In genomic region chr14:59679872-59680271, GRCh38 we compare ENCODE assay signal across 13 cellular contexts.
DNase-seq lines count a peak whose midpoint lies in the region; ATAC-seq and TF ChIP-seq lines count a peak whose summit lies in the region.
"Had no signal": no experiment of that assay in that cellular context is flagged by ENCODE, and none has a peak within 500 bp of the region (broad histone marks: within the 10 kb centered on the region; RNA-seq: fewer than 3 reads in every experiment).

No MANE protein-coding gene starts in this region.

- H3K9ac ChIP-seq in mammary epithelial cell (ENCODE audit: insufficient read depth, low read length), result no peak overlapping the region

- no peaks in the 10 kb centered on the region for H3K79me2 ChIP-seq in mammary epithelial cell (ENCODE audit: insufficient read depth, low read length)

- H3K27ac ChIP-seq in mammary epithelial cell (ENCODE audit: insufficient read depth, low read depth, low read length), result no peak overlapping the region
- no peak overlapping the region for H3K27ac ChIP-seq in heart right ventricle

- H3K9me3 ChIP-seq in mammary epithelial cell (replicated peaks; ENCODE audit: insufficient read depth, low read length), result no peaks in the 10 kb centered on the region
- no peaks in the 10 kb centered on the region for H3K9me3 ChIP-seq in heart right ventricle

- CTCF ChIA-PET in mammary epithelial cell (lab: Charles Lee; ENCODE audit: low non-redundant PET), result no interaction called here

- no TSS peak for BruUV-seq in mammary epithelial cell (replicated peaks; lab: Mats Ljungman, UMichigan)

- no peak for ATAC-seq in heart right ventricle
- ATAC-seq: activated CD8-positive, alpha-beta memory T cell treated with anti-CD3 and anti-CD28 coated beads, Interleukin-2, amount 10 ng/mL, durations not matched to agents 7 days and 5 days; Right ventricle myocardium inferior had no signal

- H3K4me1 ChIP-seq in mammary epithelial cell (ENCODE audit: insufficient read depth, low read length), result no peaks in the 10 kb centered on the region
- no peaks in the 10 kb centered on the region for H3K4me1 ChIP-seq in heart right ventricle

- H3K27me3 ChIP-seq in mammary epithelial cell (ENCODE audit: insufficient read depth, low read length) (no peaks in the 10 kb centered on the region), heart right ventricle (no peaks in the 10 kb centered on the region)

- no peak overlapping the region for H3K4me2 ChIP-seq in mammary epithelial cell (ENCODE audit: insufficient read depth, low read depth, low read length)

- no peaks in the 10 kb centered on the region for H3K36me3 ChIP-seq in mammary epithelial cell (ENCODE audit: insufficient read depth, low read length)
- H3K36me3 ChIP-seq in heart right ventricle, result no peaks in the 10 kb centered on the region

- in situ Hi-C loops in mammary epithelial cell (cut with MboI; ENCODE audit: low sequenced_read_pairs in 2 of 2), result no loop called here

- no peak overlapping the region for H3K4me3 ChIP-seq in mammary epithelial cell (replicated peaks in 1 of 3; ENCODE audit: insufficient read depth in 1 of 3, low read depth in 2 of 3, low read length in 3 of 3)
- H3K4me3 ChIP-seq in heart right ventricle, result no peak overlapping the region

- dilution Hi-C loops in mammary epithelial cell (cut with HindIII; ENCODE audit: low sequenced_read_pairs), result no loop called here

- no peak overlapping the region for H2AFZ ChIP-seq in mammary epithelial cell (ENCODE audit: low read depth, low read length)

- TF ChIP-seq CTCF in mammary epithelial cell (conservative IDR thresholded peaks at IDR 0.05 in 1 of 2, IDR thresholded peaks at IDR 0.05 in 1 of 2; ENCODE audit: extremely low read depth in 1 of 2, insufficient read depth in 1 of 2, low read depth in 1 of 2, low read length in 2 of 2) (no peak), heart right ventricle (IDR thresholded peaks at IDR 0.05) (no peak)

- H4K20me1 ChIP-seq in mammary epithelial cell (ENCODE audit: insufficient read depth, low read length), result no peaks in the 10 kb centered on the region

- intact Hi-C loops in posterior vena cava (cut with DNase I) (no loop called here), mammary epithelial cell (cut with micrococcal nuclease) (no loop called here), heart right ventricle (cut with DNase I) (no loop called here)

- DNase-seq in COR-L47 (lab: John Stamatoyannopoulos, UW) (peak; percentile 60), M059J (ENCODE audit: low read depth) (peak; percentile 11), amniotic epithelial cell (ENCODE audit: low read depth) (peak; percentile 55), medulla oblongata (ENCODE audit: extremely low spot score) (peak; percentile 57), posterior vena cava (ENCODE audit: low spot score) (no peak), mammary epithelial cell (no peak), heart right ventricle (no peak), dermis blood vessel endothelial cell (no peak)
- DNase-seq: activated CD8-positive, alpha-beta memory T cell treated with anti-CD3 and anti-CD28 coated beads, Interleukin-2, amount 10 ng/mL, durations not matched to agents 7 days and 5 days; activated naive CD8-positive, alpha-beta T cell treated with anti-CD3 and anti-CD28 coated beads, Interleukin-2, amount 10 ng/mL, durations not matched to agents 7 days and 5 days; NCI-H446; stimulated activated naive CD4-positive, alpha-beta T cell treated with Interleukin-2 at 50 U/mL for 16 hours had no signal

Comparison
In these comparisons a context has a peak if more than half of its experiments do, and no peak if none do; other contexts are left out.
1. DNase-seq: peak in COR-L47 (single experiment), M059J (single experiment), amniotic epithelial cell (single experiment) and medulla oblongata (single experiment); none in posterior vena cava (single experiment), mammary epithelial cell (single experiment), heart right ventricle (0 of 2) and dermis blood vessel endothelial cell (single experiment).